ENCODE assay signal across 15 cellular contexts in the genomic region with DNA sequence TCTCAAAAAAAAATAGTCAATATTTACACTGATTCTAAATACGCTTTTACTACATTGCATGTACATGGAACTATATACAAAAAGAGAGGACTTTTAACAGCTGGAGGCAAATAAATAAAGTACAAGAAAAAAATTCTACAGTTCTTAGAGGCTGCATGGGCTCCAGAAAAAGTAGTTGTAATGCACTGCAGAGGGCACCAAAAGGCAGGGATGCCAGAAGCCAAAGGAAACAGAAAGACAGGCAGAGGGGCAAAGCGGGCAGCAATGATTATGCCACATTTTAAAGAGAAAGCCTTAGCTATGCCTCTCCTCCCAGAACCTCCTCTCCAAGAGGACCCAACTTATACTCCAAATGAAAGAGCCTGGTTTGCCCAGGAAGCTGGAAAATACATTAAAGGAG. TPM values are rescaled to one million over a fixed set of nuclear protein-coding genes. Genes with fewer than 3 reads are reported as not detected.
DNase-seq lines count a peak whose midpoint lies in the region; ATAC-seq and TF ChIP-seq lines count a peak whose summit lies in the region.
"Had no signal": no experiment of that assay in that cellular context is flagged by ENCODE, and none has a peak within 500 bp of the region (broad histone marks: within the 10 kb centered on the region; RNA-seq: fewer than 3 reads in every experiment).

No MANE protein-coding gene starts in this region.

- intact Hi-C loops in cardiac septum (cut with DNase I) (no loop called here), heart left ventricle (cut with DNase I) (no loop called here), esophagus muscularis mucosa (cut with DNase I) (no loop called here), transverse colon (cut with DNase I; ENCODE audit: low total_unique reads) (no loop called here)

- TF ChIP-seq POLR2A in heart left ventricle (IDR thresholded peaks at IDR 0.05) (no peak), esophagus muscularis mucosa (IDR thresholded peaks at IDR 0.05; ENCODE audit: low read depth) (no peak), transverse colon (IDR thresholded peaks at IDR 0.05) (no peak)

- H3K4me3 ChIP-seq in heart left ventricle (no peak overlapping the region), esophagus muscularis mucosa (peak overlapping the region in 1 of 4 donors; percentile 11), transverse colon (no peak overlapping the region), HAP-1 (no peak overlapping the region)
- H3K4me3 ChIP-seq: BLaER1 treated with 17β-estradiol and CSF1 and Interleukin-3, amounts not matched to agents 10 nM and 100 nM had no signal

- H3K36me3 ChIP-seq in heart left ventricle (no peaks in the 10 kb centered on the region), esophagus muscularis mucosa (no peaks in the 10 kb centered on the region), transverse colon (no peaks in the 10 kb centered on the region), HAP-1 (replicated peaks) (no peaks in the 10 kb centered on the region)
- H3K36me3 ChIP-seq: BLaER1 treated with 17β-estradiol and CSF1 and Interleukin-3, amounts not matched to agents 10 nM and 100 nM had no signal

- H3K27me3 ChIP-seq in heart left ventricle, result peaks cover 0 to 3% (median 0%) of the 10 kb centered on the region in 9 donors
- no peaks in the 10 kb centered on the region for H3K27me3 ChIP-seq in esophagus muscularis mucosa
- no peaks in the 10 kb centered on the region for H3K27me3 ChIP-seq in transverse colon
- peaks cover 8% of the 10 kb centered on the region for H3K27me3 ChIP-seq in HAP-1 (ENCODE audit: low read depth)
- H3K27me3 ChIP-seq: BLaER1 treated with 17β-estradiol and CSF1 and Interleukin-3, amounts not matched to agents 10 nM and 100 nM had no signal

- TF ChIP-seq EP300 in esophagus muscularis mucosa (IDR thresholded peaks at IDR 0.05) (no peak), transverse colon (IDR thresholded peaks at IDR 0.05; ENCODE audit: low read depth) (no peak)

- ATAC-seq in heart left ventricle (no peak), esophagus mucosa (no peak), HG03108 (IDR thresholded peaks at IDR 0.05; ENCODE audit: unreplicated experiment) (no peak)
- ATAC-seq: activated CD8-positive, alpha-beta T cell treated with anti-CD3 and anti-CD28 coated beads for 36 hours; stimulated activated memory B cell treated with anti-CD40 and anti-IgM and Interleukin-4, amounts not matched to agents 10 μg/mL and 1 μg/mL and 100 μg/mL, for 72 hours; T-helper 17 cell had no signal

- H3K27ac ChIP-seq in heart left ventricle (no peak overlapping the region), esophagus muscularis mucosa (replicated peaks in 1 of 4) (peak overlapping the region in 1 of 4 donors; percentile 16), transverse colon (no peak overlapping the region)
- H3K27ac ChIP-seq: BLaER1 treated with 17β-estradiol and CSF1 and Interleukin-3, amounts not matched to agents 10 nM and 100 nM had no signal

- 76 to 84% (median 82%) methylated on average over 2 of the region's 2 CpGs for WGBS in heart left ventricle, 4 donors
- WGBS in esophagus muscularis mucosa, result 49% methylated on average over 2 of the region's 2 CpGs
- 8 to 25% methylated on average over 2 of the region's 2 CpGs for WGBS in transverse colon (ENCODE audit: low coverage in 1 of 2), 2 donors

- in situ Hi-C loops in transverse colon (cut with MboI; ENCODE audit: low pct_ligation_motif_present in 1 of 4, low pct_unique_long_range_greater_than_20kb in 1 of 4, low sequenced_read_pairs in 3 of 4), result no loop called here
- in situ Hi-C loops in HAP-1 (cut with MboI; ENCODE audit: low sequenced_read_pairs), result no loop called here

- DNase-seq in cardiac septum (ENCODE audit: low spot score), result peak; percentile 5
- DNase-seq in heart left ventricle, result no peak
- DNase-seq in RPMI8226, result peak; percentile 55
- no peak for DNase-seq in esophagus muscularis mucosa (ENCODE audit: extremely low spot score)
- DNase-seq in transverse colon, result peak; percentile 9
- DNase-seq in HAP-1 (ENCODE audit: low spot score in 2 of 2), result no peak
- DNase-seq: activated CD8-positive, alpha-beta T cell treated with anti-CD3 and anti-CD28 coated beads for 36 hours; activated naive CD4-positive, alpha-beta T cell treated with anti-CD3 and anti-CD28 coated beads, Interleukin-2, amount 10 ng/mL, durations not matched to agents 7 days and 5 days; stimulated activated CD4-positive, alpha-beta T cell treated with anti-CD3 and anti-CD28 coated beads, Interleukin-2, amount 100 ng/mL, for 48 hours; T-helper 17 cell had no signal

- H3K9me3 ChIP-seq in heart left ventricle (no peaks in the 10 kb centered on the region), esophagus muscularis mucosa (no peaks in the 10 kb centered on the region), transverse colon (no peaks in the 10 kb centered on the region), HAP-1 (no peaks in the 10 kb centered on the region)
- H3K9me3 ChIP-seq: BLaER1 treated with 17β-estradiol and CSF1 and Interleukin-3, amounts not matched to agents 10 nM and 100 nM had no signal

- H3K4me1 ChIP-seq in heart left ventricle (peaks cover 0 to 20% (median 9%) of the 10 kb centered on the region in 12 donors), esophagus muscularis mucosa (peaks cover 11 to 14% (median 14%) of the 10 kb centered on the region in 4 donors), transverse colon (peaks cover 11 to 19% (median 11%) of the 10 kb centered on the region in 4 donors), HAP-1 (no peaks in the 10 kb centered on the region)

- TF ChIP-seq CTCF in heart left ventricle (IDR thresholded peaks at IDR 0.05) (no peak), esophagus muscularis mucosa (IDR thresholded peaks at IDR 0.05) (peak; percentile 2 to 23 (median 16)), transverse colon (IDR thresholded peaks at IDR 0.05) (peak in 1 of 5 experiments; percentile 9)

RNA-seq across cellular contexts. Expression of a gene that starts 11.6 kb away (rescaled TPM):
- total RNA-seq in cardiac septum (9.3 TPM), heart left ventricle (10 to 100 TPM in 6 of 9 donors, 1 to 10 TPM in 3; 6.8 to 18.3 (median 10.5) TPM), esophagus muscularis mucosa (10 to 100 TPM; 19.2 to 43.5 (median 26.8) TPM), transverse colon (10 to 100 TPM; 31.6 to 43.8 (median 37.4) TPM), esophagus mucosa (20.2 TPM)
- polyA plus RNA-seq in heart left ventricle, result 10 to 100 TPM in 1 of 2 donors, 1 to 10 TPM in 1; 5.3 to 15.4 TPM

RNA-seq across cellular contexts. Expression of a gene that starts 20.5 kb away (rescaled TPM):
- total RNA-seq in cardiac septum (7.2 TPM), heart left ventricle (10 to 100 TPM in 6 of 9 donors, 1 to 10 TPM in 3; 6.7 to 17.9 (median 10.8) TPM), esophagus muscularis mucosa (10 to 100 TPM; 46.4 to 77.2 (median 59.2) TPM), transverse colon (10 to 100 TPM in 1 of 4 donors, 1 to 10 TPM in 3; 4.1 to 19.9 (median 7.1) TPM), esophagus mucosa (1.0 TPM)
- polyA plus RNA-seq in heart left ventricle, result 1 to 10 TPM; 4.6 to 6.2 TPM
- total RNA-seq: activated CD8-positive, alpha-beta T cell treated with anti-CD3 and anti-CD28 coated beads for 36 hours; LHCN-M2; T-helper 17 cell had no signal

RNA-seq across cellular contexts. Expression of a gene that starts 35.4 kb away (rescaled TPM):
- total RNA-seq in cardiac septum (505 TPM), heart left ventricle (1,000 to 10,000 TPM in 1 of 9 donors, 100 to 1,000 TPM in 8; 458 to 1,005 (median 615) TPM), esophagus muscularis mucosa (100 to 1,000 TPM; 235 to 279 (median 262) TPM), transverse colon (100 to 1,000 TPM in 3 of 4 donors, 10 to 100 TPM in 1; 69.9 to 284 (median 230) TPM), esophagus mucosa (181 TPM)
- polyA plus RNA-seq in heart left ventricle, result 100 to 1,000 TPM; 525 to 727 TPM

Comparison
In these comparisons a context has a peak if more than half of its experiments do, and no peak if none do; other contexts are left out.
1. DNase-seq: peak in cardiac septum (single experiment), RPMI8226 (single experiment) and transverse colon (single experiment); none in heart left ventricle (0 of 5), esophagus muscularis mucosa (single experiment) and HAP-1 (0 of 2).
2. CTCF ChIP-seq: peak in esophagus muscularis mucosa (3 of 3); none in heart left ventricle (0 of 12).